11 cellular contexts compared by ENCODE assay signal in genomic region chr9:68307654-68308053, GRCh38. TPM values are rescaled to one million over a fixed set of nuclear protein-coding genes. Genes with fewer than 3 reads are reported as not detected.
DNase-seq lines count a peak whose midpoint lies in the region; ATAC-seq, FAIRE-seq and TF ChIP-seq lines count a peak whose summit lies in the region.
"Not testable (repeated sequence)": the region's sequence is repeated elsewhere in the genome, so short reads cannot be mapped to it uniquely, and the experiment has no call there.
"Had no signal": no experiment of that assay in that cellular context is flagged by ENCODE, and none has a peak within 500 bp of the region (broad histone marks: within the 10 kb centered on the region; RNA-seq: fewer than 3 reads in every experiment).

No MANE protein-coding gene starts in this region.

- H3K4me2 ChIP-seq in GM23338; endothelial cell of umbilical vein (ENCODE audit: insufficient read depth, low read length): not testable (repeated sequence)

- not testable (repeated sequence) for H3K9me1 ChIP-seq in endothelial cell of umbilical vein (replicated peaks; ENCODE audit: control insufficient read depth, extremely low read depth, insufficient read depth, low read length)

- FAIRE-seq in endothelial cell of umbilical vein (lab: Jason Lieb, UNC) = not testable (repeated sequence)

- not testable (repeated sequence) for H3K27ac Mint-ChIP-seq in GM23338; activated CD8-positive, alpha-beta T cell treated with anti-CD3 and anti-CD28 coated beads, Interleukin-2, amount 10 ng/mL, durations not matched to agents 7 days and 5 days; natural killer cell treated with Interleukin-12 subunit alpha and Interleukin-12 subunit beta and Interleukin-15 and Interleukin-18, amount 100 ng/mL, for 72 hours

- POLR2A ChIA-PET in activated CD8-positive, alpha-beta T cell treated with anti-CD3 and anti-CD28 coated beads, Interleukin-2, amount 10 ng/mL, durations not matched to agents 7 days and 5 days (lab: Charles Lee); endothelial cell of umbilical vein (lab: Charles Lee): not testable (repeated sequence)

- H3F3A ChIP-seq in GM23338 (replicated peaks; ENCODE audit: low read depth) = not testable (repeated sequence)

- not testable (repeated sequence) for H3K9me3 Mint-ChIP-seq in GM23338; activated CD8-positive, alpha-beta T cell treated with anti-CD3 and anti-CD28 coated beads, Interleukin-2, amount 10 ng/mL, durations not matched to agents 7 days and 5 days (ENCODE audit: insufficient read depth); natural killer cell treated with Interleukin-12 subunit alpha and Interleukin-12 subunit beta and Interleukin-15 and Interleukin-18, amount 100 ng/mL, for 72 hours

- not testable (repeated sequence) for H3K9me2 ChIP-seq in GM23338 (ENCODE audit: insufficient read depth)

- not testable (repeated sequence) for TF ChIP-seq POLR2A in endothelial cell of umbilical vein (IDR thresholded peaks at IDR 0.05; ENCODE audit: low read depth, low read length)

- not testable (repeated sequence) for H3K36me3 Mint-ChIP-seq in GM23338 (ENCODE audit: low read depth); activated CD8-positive, alpha-beta T cell treated with anti-CD3 and anti-CD28 coated beads, Interleukin-2, amount 10 ng/mL, durations not matched to agents 7 days and 5 days (ENCODE audit: low read depth); natural killer cell treated with Interleukin-12 subunit alpha and Interleukin-12 subunit beta and Interleukin-15 and Interleukin-18, amount 100 ng/mL, for 72 hours

- not testable (repeated sequence) for H3K79me2 ChIP-seq in GM23338 (replicated peaks; ENCODE audit: insufficient read depth); endothelial cell of umbilical vein (ENCODE audit: control insufficient read depth, insufficient read depth, low read length)

- H3K4me1 ChIP-seq in GM23338 (ENCODE audit: insufficient read depth); endothelial cell of umbilical vein (ENCODE audit: control insufficient read depth, extremely low read depth, insufficient read depth, low read length); heart right ventricle; left lung; aorta (ENCODE audit: control insufficient read depth in 1 of 2, insufficient read depth in 2 of 2, low read length in 2 of 2): not testable (repeated sequence)

- not testable (repeated sequence) for H3K9me3 ChIP-seq in endothelial cell of umbilical vein (replicated peaks; ENCODE audit: control insufficient read depth, insufficient read depth, low read length); heart right ventricle; left lung; aorta (ENCODE audit: control insufficient read depth, low read length)

- H3K27me3 Mint-ChIP-seq in GM23338 (ENCODE audit: insufficient read depth, low read depth, poor library complexity) = peaks cover 15% of the 10 kb centered on the region
- H3K27me3 Mint-ChIP-seq in activated CD8-positive, alpha-beta T cell treated with anti-CD3 and anti-CD28 coated beads, Interleukin-2, amount 10 ng/mL, durations not matched to agents 7 days and 5 days (ENCODE audit: low read depth); natural killer cell treated with Interleukin-12 subunit alpha and Interleukin-12 subunit beta and Interleukin-15 and Interleukin-18, amount 100 ng/mL, for 72 hours: not testable (repeated sequence)

- ATAC-seq in GM23338 (peak; percentile 42), heart right ventricle (peak; percentile 6 to 68 (median 32)), left lung (peak; percentile 28), sciatic nerve (peak; percentile 46), aorta (ENCODE audit: low FRiP score) (peak; percentile 56)
- ATAC-seq in activated CD8-positive, alpha-beta T cell treated with anti-CD3 and anti-CD28 coated beads, Interleukin-2, amount 10 ng/mL, durations not matched to agents 7 days and 5 days = not testable (repeated sequence)
- peak; percentile 32 to 71 for ATAC-seq in natural killer cell treated with Interleukin-12 subunit alpha and Interleukin-12 subunit beta and Interleukin-15 and Interleukin-18, amount 100 ng/mL, for 72 hours

- H2AFZ ChIP-seq in GM23338; endothelial cell of umbilical vein (ENCODE audit: low read depth, low read length): not testable (repeated sequence)

- H3K27me3 ChIP-seq in GM23338 (ENCODE audit: insufficient read depth) (peaks cover 39% of the 10 kb centered on the region), left lung (peaks cover 3 to 16% of the 10 kb centered on the region in 2 donors)
- not testable (repeated sequence) for H3K27me3 ChIP-seq in endothelial cell of umbilical vein (ENCODE audit: control insufficient read depth in 2 of 2, insufficient read depth in 2 of 2, low read length in 2 of 2); heart right ventricle; aorta (ENCODE audit: control insufficient read depth in 1 of 2, insufficient read depth in 2 of 2, low read length in 1 of 2)

- H3K4me1 Mint-ChIP-seq in GM23338; activated CD8-positive, alpha-beta T cell treated with anti-CD3 and anti-CD28 coated beads, Interleukin-2, amount 10 ng/mL, durations not matched to agents 7 days and 5 days (ENCODE audit: low read depth); natural killer cell treated with Interleukin-12 subunit alpha and Interleukin-12 subunit beta and Interleukin-15 and Interleukin-18, amount 100 ng/mL, for 72 hours (ENCODE audit: low read depth in 2 of 2): not testable (repeated sequence)

- not testable (repeated sequence) for DNase-seq in GM23338 (ENCODE audit: low spot score); endothelial cell of umbilical vein (ENCODE audit: low read depth, low spot score); heart right ventricle; natural killer cell treated with Interleukin-12 subunit alpha and Interleukin-12 subunit beta and Interleukin-15 and Interleukin-18, amount 100 ng/mL, for 72 hours (ENCODE audit: low spot score); sciatic nerve (ENCODE audit: low spot score)
- DNase-seq in activated CD8-positive, alpha-beta T cell treated with anti-CD3 and anti-CD28 coated beads, Interleukin-2, amount 10 ng/mL, durations not matched to agents 7 days and 5 days = peak; percentile 20
- DNase-seq in left lung (peak in 1 of 2 donors; percentile 58), aorta (peak; percentile 40 to 67)

- H3K36me3 ChIP-seq in GM23338 (ENCODE audit: insufficient read depth); endothelial cell of umbilical vein (ENCODE audit: control insufficient read depth in 2 of 2, extremely low read depth in 1 of 2, insufficient read depth in 2 of 2, low read length in 2 of 2); heart right ventricle; left lung; aorta (ENCODE audit: control insufficient read depth in 1 of 2, insufficient read depth in 2 of 2, low read length in 1 of 2): not testable (repeated sequence)

- BruUV-seq in endothelial cell of umbilical vein (replicated peaks; lab: Mats Ljungman, UMichigan) = not testable (repeated sequence)

- TF ChIP-seq CTCF in GM23338 (conservative IDR thresholded peaks at IDR 0.05; ENCODE audit: low read depth in 2 of 2); endothelial cell of umbilical vein (IDR thresholded peaks at IDR 0.05; ENCODE audit: extremely low read depth in 1 of 2, insufficient read depth in 1 of 2, low read depth in 1 of 2, low read length in 2 of 2); heart right ventricle (IDR thresholded peaks at IDR 0.05); left lung (IDR thresholded peaks at IDR 0.05): not testable (repeated sequence)

- CTCF ChIA-PET in activated CD8-positive, alpha-beta T cell treated with anti-CD3 and anti-CD28 coated beads, Interleukin-2, amount 10 ng/mL, durations not matched to agents 7 days and 5 days (lab: Charles Lee); endothelial cell of umbilical vein (lab: Charles Lee): not testable (repeated sequence)

- not testable (repeated sequence) for H3K4me3 ChIP-seq in GM23338; endothelial cell of umbilical vein (replicated peaks in 1 of 3; ENCODE audit: insufficient read depth in 1 of 3, low read depth in 1 of 3, low read length in 3 of 3); heart right ventricle; left lung; aorta (ENCODE audit: low read length in 2 of 2)

- H3K27ac ChIP-seq in GM23338 (ENCODE audit: low read depth); endothelial cell of umbilical vein (ENCODE audit: insufficient read depth, low read depth, low read length); heart right ventricle; left lung; aorta (ENCODE audit: low read depth in 1 of 2, low read length in 2 of 2): not testable (repeated sequence)

- intact Hi-C loops in endothelial cell of umbilical vein (cut with micrococcal nuclease); heart right ventricle (cut with DNase I); left lung (cut with DNase I); sciatic nerve (cut with DNase I); aorta (cut with DNase I): not testable (repeated sequence)

- not testable (repeated sequence) for H3K4me3 Mint-ChIP-seq in GM23338; activated CD8-positive, alpha-beta T cell treated with anti-CD3 and anti-CD28 coated beads, Interleukin-2, amount 10 ng/mL, durations not matched to agents 7 days and 5 days; natural killer cell treated with Interleukin-12 subunit alpha and Interleukin-12 subunit beta and Interleukin-15 and Interleukin-18, amount 100 ng/mL, for 72 hours

- dilution Hi-C loops in endothelial cell of umbilical vein (cut with MboI; ENCODE audit: extremely low pct_ligation_motif_present, low sequenced_read_pairs) = not testable (repeated sequence)

- H3K9ac ChIP-seq in endothelial cell of umbilical vein (replicated peaks; ENCODE audit: extremely low read depth, insufficient read depth, low read length) = not testable (repeated sequence)

- WGBS in heart right ventricle, 2 donors = 16 to 29% methylated on average over 16 to 17 of the region's 21 CpGs
- 20 to 23% methylated on average over 15 to 20 of the region's 21 CpGs for WGBS in aorta, 2 donors

- H4K20me1 ChIP-seq in GM23338 (replicated peaks; ENCODE audit: insufficient read depth); endothelial cell of umbilical vein (replicated peaks; ENCODE audit: control insufficient read depth, extremely low read depth, insufficient read depth, low read length): not testable (repeated sequence)

RNA-seq across cellular contexts. Expression of gene FOXD4L3, which starts 5.0 kb away (rescaled TPM):
- not detected in 2 replicates for total RNA-seq in GM23338 (2014; rRNA removed; shearing (Covaris generic))
- not detected in 2 replicates for polyA plus RNA-seq in GM23338 (2016; fragmentation: Nextera tagmentation; extraction: Ambion mirVana)
- total RNA-seq in activated CD8-positive, alpha-beta T cell treated with anti-CD3 and anti-CD28 coated beads, Interleukin-2, amount 10 ng/mL, durations not matched to agents 7 days and 5 days = under 1 TPM; 0.13 to 0.29 TPM
- not detected in 2 replicates for total RNA-seq in endothelial cell of umbilical vein
- polyA plus RNA-seq in endothelial cell of umbilical vein = not detected in 2 replicates
- polyA plus RNA-seq in endothelial cell of umbilical vein (2011; cell fraction: cytosol; rRNA removed) = not detected in 2 replicates
- polyA plus RNA-seq in endothelial cell of umbilical vein (2011; cell fraction: nucleus; rRNA removed) = not detected in 2 replicates
- not detected in 2 replicates for polyA plus RNA-seq in endothelial cell of umbilical vein (2012)
- 0.22 TPM in 1 of 2 replicates, not detected in the other for polyA minus RNA-seq in endothelial cell of umbilical vein
- polyA minus RNA-seq in endothelial cell of umbilical vein (2011; cell fraction: cytosol; rRNA and poly(A)+ RNA removed) = not detected
- 0.53 TPM in 1 of 2 replicates, not detected in the other for polyA minus RNA-seq in endothelial cell of umbilical vein (2011; cell fraction: nucleus; rRNA and poly(A)+ RNA removed)
- total RNA-seq in heart right ventricle = not detected
- not detected for polyA plus RNA-seq in heart right ventricle
- not detected for total RNA-seq in left lung
- total RNA-seq in natural killer cell treated with Interleukin-12 subunit alpha and Interleukin-12 subunit beta and Interleukin-15 and Interleukin-18, amount 100 ng/mL, for 72 hours = not detected
- total RNA-seq in sciatic nerve = not detected
- total RNA-seq in aorta = not detected
- not detected for polyA plus RNA-seq in aorta
- total RNA-seq: CD8-positive, alpha-beta T cell; H9 had no signal

RNA-seq across cellular contexts. Expression of gene PGM5, which starts 48.8 kb away (rescaled TPM):
- not detected in 2 replicates for total RNA-seq in GM23338 (2014; rRNA removed; shearing (Covaris generic))
- not detected in 2 replicates for polyA plus RNA-seq in GM23338 (2016; fragmentation: Nextera tagmentation; extraction: Ambion mirVana)
- total RNA-seq in activated CD8-positive, alpha-beta T cell treated with anti-CD3 and anti-CD28 coated beads, Interleukin-2, amount 10 ng/mL, durations not matched to agents 7 days and 5 days = not detected
- 1.4 and 1.9 TPM in 2 replicates for total RNA-seq in endothelial cell of umbilical vein
- 0.14 TPM in 1 of 2 replicates, not detected in the other for polyA plus RNA-seq in endothelial cell of umbilical vein
- not detected in 2 replicates for polyA plus RNA-seq in endothelial cell of umbilical vein (2011; cell fraction: cytosol; rRNA removed)
- polyA plus RNA-seq in endothelial cell of umbilical vein (2011; cell fraction: nucleus; rRNA removed) = 0.69 and 0.72 TPM in 2 replicates
- not detected in 2 replicates for polyA plus RNA-seq in endothelial cell of umbilical vein (2012)
- polyA minus RNA-seq in endothelial cell of umbilical vein = 0.15 and 1.6 TPM in 2 replicates
- polyA minus RNA-seq in endothelial cell of umbilical vein (2011; cell fraction: cytosol; rRNA and poly(A)+ RNA removed) = not detected
- 0.43 and 0.91 TPM in 2 replicates for polyA minus RNA-seq in endothelial cell of umbilical vein (2011; cell fraction: nucleus; rRNA and poly(A)+ RNA removed)
- 100 to 1,000 TPM; 133 to 245 (median 181) TPM for total RNA-seq in heart right ventricle
- polyA plus RNA-seq in heart right ventricle = 10 to 100 TPM; 26.8 to 58.1 TPM
- total RNA-seq in left lung = 10 to 100 TPM; 12.7 to 21.7 TPM
- not detected for total RNA-seq in natural killer cell treated with Interleukin-12 subunit alpha and Interleukin-12 subunit beta and Interleukin-15 and Interleukin-18, amount 100 ng/mL, for 72 hours
- total RNA-seq in sciatic nerve = 28.4 TPM
- total RNA-seq in aorta = 100 to 1,000 TPM; 118 to 124 TPM
- polyA plus RNA-seq in aorta = 10 to 100 TPM; 33.7 to 39.7 TPM
- total RNA-seq: CD8-positive, alpha-beta T cell; H9; OCI-LY7 had no signal
